9 cellular contexts compared by ENCODE assay signal in the genomic region with DNA sequence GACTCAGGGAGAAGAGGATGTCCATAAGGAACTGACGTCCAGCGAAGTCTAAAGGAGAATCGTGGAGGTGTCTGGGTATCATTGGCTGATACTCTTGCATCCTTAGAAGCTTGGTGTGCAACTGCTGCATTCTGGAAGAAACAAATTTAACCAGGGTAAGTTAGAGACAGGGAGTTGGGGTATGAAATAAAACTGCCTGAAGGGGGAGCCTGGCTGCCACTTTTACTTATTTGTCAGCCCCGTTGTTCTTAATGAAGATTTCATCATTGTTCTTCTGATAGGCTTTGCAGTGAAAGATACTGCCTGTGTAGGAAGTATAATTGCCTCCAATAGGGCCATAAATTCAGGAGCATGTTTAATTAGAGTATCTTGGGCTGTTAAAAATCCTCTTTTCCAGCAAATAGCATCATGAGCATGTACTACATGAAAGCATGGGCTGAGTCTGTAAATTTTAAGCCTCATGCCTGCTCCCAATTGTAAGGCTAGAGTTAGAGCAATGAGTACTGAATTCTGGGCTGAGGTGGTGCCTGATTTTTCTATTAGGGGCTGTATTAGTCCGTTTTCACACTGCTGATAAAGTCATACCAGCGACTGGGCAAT.
DNase-seq lines count a peak whose midpoint lies in the region; ATAC-seq, FAIRE-seq and TF ChIP-seq lines count a peak whose summit lies in the region.
"Had no signal": no experiment of that assay in that cellular context is flagged by ENCODE, and none has a peak within 500 bp of the region (broad histone marks: within the 10 kb centered on the region; RNA-seq: fewer than 3 reads in every experiment).

No MANE protein-coding gene starts in this region.

- H3K4me3 ChIP-seq in heart left ventricle (no peak overlapping the region), testis (no peak overlapping the region)

- H3K9me3 ChIP-seq in heart left ventricle (no peaks in the 10 kb centered on the region), testis (no peaks in the 10 kb centered on the region)

- no peak for FAIRE-seq in frontal cortex (lab: Jason Lieb, UNC)
- FAIRE-seq: colon had no signal

- H3K27ac ChIP-seq in heart left ventricle (no peak overlapping the region), testis (no peak overlapping the region)

- peak; percentile 28 to 55 (median 46) for TF ChIP-seq CTCF in heart left ventricle (IDR thresholded peaks at IDR 0.05)
- peak in 2 of 3 experiments; percentile 28 to 42 for TF ChIP-seq CTCF in testis (IDR thresholded peaks at IDR 0.05)

- H3K4me1 ChIP-seq in heart left ventricle (no peaks in the 10 kb centered on the region), testis (no peaks in the 10 kb centered on the region)

- WGBS in heart left ventricle, 4 donors: 38 to 49% (median 43%) methylated on average over 6 of the region's 6 CpGs
- 58 to 60% methylated on average over 6 of the region's 6 CpGs for WGBS in testis, 2 donors

- no peak for TF ChIP-seq POLR2A in heart left ventricle (IDR thresholded peaks at IDR 0.05)
- TF ChIP-seq POLR2A in testis (IDR thresholded peaks at IDR 0.05): no peak

- ATAC-seq in heart left ventricle: no peak
- no peak for ATAC-seq in Right ventricle myocardium inferior
- ATAC-seq in HG02938 (IDR thresholded peaks at IDR 0.05; ENCODE audit: unreplicated experiment): peak; percentile 83

- no peak for DNase-seq in heart left ventricle
- DNase-seq in Right ventricle myocardium inferior (ENCODE audit: missing footprints): no peak
- DNase-seq in NCI-H226: peak; percentile 2
- DNase-seq in activated naive CD4-positive, alpha-beta T cell treated with Interleukin-2 at 50 U/mL for 16 hours: peak; percentile 31
- peak; percentile 10 for DNase-seq in iris pigment epithelial cell (ENCODE audit: low read depth)
- peak; percentile 33 for DNase-seq in testis
- DNase-seq in frontal cortex (ENCODE audit: low spot score in 2 of 2): no peak

- intact Hi-C loops in heart left ventricle (cut with DNase I): loop anchor here in 5 of 10 donors (10.0 kb wide), 4 partner anchors 425 to 1135 kb away; no protein-coding TSS in a partner anchor
- intact Hi-C loops in Right ventricle myocardium inferior (cut with DNase I): loop anchor here (5.0 to 10.0 kb wide), 3 partner anchors 182 to 682 kb away; no protein-coding TSS in a partner anchor
- intact Hi-C loops in testis (cut with DNase I; ENCODE audit: low total_unique reads): no loop called here

- H3K36me3 ChIP-seq in heart left ventricle (no peaks in the 10 kb centered on the region), testis (ENCODE audit: low read depth, missing control alignments) (no peaks in the 10 kb centered on the region)

- H3K27me3 ChIP-seq in heart left ventricle (no peaks in the 10 kb centered on the region), testis (no peaks in the 10 kb centered on the region)

Comparison
In these comparisons a context has a peak if more than half of its experiments do, and no peak if none do; other contexts are left out.
1. DNase-seq: peak in NCI-H226 (single experiment), activated naive CD4-positive, alpha-beta T cell treated with Interleukin-2 at 50 U/mL for 16 hours (single experiment), iris pigment epithelial cell (single experiment) and testis (single experiment); none in heart left ventricle (0 of 5), Right ventricle myocardium inferior (single experiment) and frontal cortex (0 of 2).